Comparison of ENCODE assay signal across 22 cellular contexts in the genomic region with DNA sequence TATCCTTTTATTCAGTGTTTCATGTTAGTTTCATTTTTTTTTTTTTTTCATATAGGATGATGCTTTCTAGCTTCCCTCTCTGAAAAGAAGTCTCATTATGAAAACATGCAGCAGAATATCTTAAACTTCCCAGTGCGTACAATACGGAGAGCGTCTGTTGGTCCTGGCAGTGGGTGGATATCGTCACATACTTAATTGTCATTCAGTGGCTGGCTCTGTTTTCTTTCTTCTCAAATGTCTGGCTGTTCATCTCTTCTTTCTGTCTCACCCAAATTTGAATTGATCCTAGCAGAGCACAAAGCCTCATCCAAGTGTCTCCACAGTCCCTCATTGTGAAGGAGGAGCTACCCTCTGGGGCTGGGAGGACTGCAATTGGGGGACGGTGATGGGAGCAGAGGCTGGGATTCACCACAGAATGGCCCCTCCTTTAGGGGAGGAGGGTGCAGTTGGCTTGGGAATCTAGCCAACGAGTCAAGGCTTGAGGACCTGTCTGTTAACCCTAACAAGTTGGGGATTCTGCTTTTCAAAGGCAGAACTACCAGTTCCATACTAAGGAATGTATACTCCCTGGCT.
"Had no signal": no experiment of that assay in that cellular context is flagged by ENCODE, and none has a peak within 500 bp of the region (broad histone marks: within the 10 kb centered on the region; RNA-seq: fewer than 3 reads in every experiment).

No MANE protein-coding gene starts in this region.

- DNase-seq: activated CD4-positive, alpha-beta T cell treated with anti-CD3 and anti-CD28 coated beads, Interleukin-2, amount 10 ng/mL, durations not matched to agents 7 days and 5 days; activated CD8-positive, alpha-beta memory T cell treated with anti-CD3 and anti-CD28 coated beads, Interleukin-2, amount 10 ng/mL, durations not matched to agents 7 days and 5 days; activated CD8-positive, alpha-beta T cell treated with anti-CD3 and anti-CD28 coated beads for 36 hours; activated effector memory CD4-positive, alpha-beta T cell treated with anti-CD3 and anti-CD28 coated beads, Interleukin-2, amount 50 U/mL, for 16 hours; activated naive CD4-positive, alpha-beta T cell treated with anti-CD3 and anti-CD28 coated beads, Interleukin-2, amount 10 ng/mL, durations not matched to agents 7 days and 5 days; activated T-cell treated with anti-CD3 and anti-CD28 coated beads for 4 hours; effector CD4-positive, alpha-beta T cell; erythroblast; foreskin keratinocyte; kidney; left lung; naive thymus-derived CD4-positive, alpha-beta T cell; psoas muscle; stimulated activated CD4-positive, alpha-beta T cell treated with anti-CD3 and anti-CD28 coated beads, Interleukin-12 subunit alpha, Interleukin-12 subunit beta, amount 100 ng/mL, for 4 hours; stimulated activated CD4-positive, alpha-beta T cell treated with anti-CD3 and anti-CD28 coated beads, Interleukin-4, amount 100 ng/mL, for 4 hours; stimulated activated naive CD8-positive, alpha-beta T cell treated with anti-CD3 and anti-CD28 coated beads, Interleukin-15, Interleukin-2, amounts not matched to agents 100 U/mL and 50 U/mL, for 24 hours; thyroid gland had no signal

- H3K27ac ChIP-seq: cardiac muscle cell, foreskin keratinocyte, left lung, psoas muscle, right atrium auricular region, thyroid gland, VCaP had no signal

- H3K27ac Mint-ChIP-seq: activated CD4-positive, alpha-beta T cell treated with anti-CD3 and anti-CD28 coated beads, Interleukin-2, amount 10 ng/mL, durations not matched to agents 7 days and 5 days; activated CD8-positive, alpha-beta memory T cell treated with anti-CD3 and anti-CD28 coated beads, Interleukin-2, amount 10 ng/mL, durations not matched to agents 7 days and 5 days; activated CD8-positive, alpha-beta T cell treated with anti-CD3 and anti-CD28 coated beads for 36 hours; activated naive CD4-positive, alpha-beta T cell treated with anti-CD3 and anti-CD28 coated beads, Interleukin-2, amount 10 ng/mL, durations not matched to agents 7 days and 5 days; naive thymus-derived CD4-positive, alpha-beta T cell had no signal

- H3K27me3 ChIP-seq: cardiac muscle cell, foreskin keratinocyte, left lung, right atrium auricular region, thyroid gland had no signal

- H3K9me3 ChIP-seq: psoas muscle, thyroid gland had no signal

- H3K36me3 ChIP-seq: cardiac muscle cell, left lung, right atrium auricular region, thyroid gland had no signal

- H3K27me3 Mint-ChIP-seq: activated CD4-positive, alpha-beta T cell treated with anti-CD3 and anti-CD28 coated beads, Interleukin-2, amount 10 ng/mL, durations not matched to agents 7 days and 5 days; activated CD8-positive, alpha-beta memory T cell treated with anti-CD3 and anti-CD28 coated beads, Interleukin-2, amount 10 ng/mL, durations not matched to agents 7 days and 5 days; activated naive CD4-positive, alpha-beta T cell treated with anti-CD3 and anti-CD28 coated beads, Interleukin-2, amount 10 ng/mL, durations not matched to agents 7 days and 5 days had no signal

- H3K4me1 Mint-ChIP-seq: activated CD4-positive, alpha-beta T cell treated with anti-CD3 and anti-CD28 coated beads, Interleukin-2, amount 10 ng/mL, durations not matched to agents 7 days and 5 days; activated CD8-positive, alpha-beta memory T cell treated with anti-CD3 and anti-CD28 coated beads, Interleukin-2, amount 10 ng/mL, durations not matched to agents 7 days and 5 days; activated naive CD4-positive, alpha-beta T cell treated with anti-CD3 and anti-CD28 coated beads, Interleukin-2, amount 10 ng/mL, durations not matched to agents 7 days and 5 days; naive thymus-derived CD4-positive, alpha-beta T cell had no signal

- H3K36me3 Mint-ChIP-seq: activated CD8-positive, alpha-beta memory T cell treated with anti-CD3 and anti-CD28 coated beads, Interleukin-2, amount 10 ng/mL, durations not matched to agents 7 days and 5 days; activated naive CD4-positive, alpha-beta T cell treated with anti-CD3 and anti-CD28 coated beads, Interleukin-2, amount 10 ng/mL, durations not matched to agents 7 days and 5 days; naive thymus-derived CD4-positive, alpha-beta T cell had no signal

- H3K4me1 ChIP-seq: foreskin keratinocyte, left lung, psoas muscle, right atrium auricular region, thyroid gland had no signal

- H3K9me3 Mint-ChIP-seq: activated CD4-positive, alpha-beta T cell treated with anti-CD3 and anti-CD28 coated beads, Interleukin-2, amount 10 ng/mL, durations not matched to agents 7 days and 5 days; activated naive CD4-positive, alpha-beta T cell treated with anti-CD3 and anti-CD28 coated beads, Interleukin-2, amount 10 ng/mL, durations not matched to agents 7 days and 5 days had no signal

- H3K4me3 Mint-ChIP-seq: activated CD4-positive, alpha-beta T cell treated with anti-CD3 and anti-CD28 coated beads, Interleukin-2, amount 10 ng/mL, durations not matched to agents 7 days and 5 days; activated CD8-positive, alpha-beta memory T cell treated with anti-CD3 and anti-CD28 coated beads, Interleukin-2, amount 10 ng/mL, durations not matched to agents 7 days and 5 days; activated CD8-positive, alpha-beta T cell treated with anti-CD3 and anti-CD28 coated beads for 36 hours; activated naive CD4-positive, alpha-beta T cell treated with anti-CD3 and anti-CD28 coated beads, Interleukin-2, amount 10 ng/mL, durations not matched to agents 7 days and 5 days; naive thymus-derived CD4-positive, alpha-beta T cell; neural crest cell had no signal

- H3K4me3 ChIP-seq: cardiac muscle cell, left lung, lung, psoas muscle, right atrium auricular region, thyroid gland had no signal
